In genomic region chr1:100322436-100323211, GRCh38 we compare ENCODE assay signal across 10 cellular contexts. TPM values are rescaled to one million over a fixed set of nuclear protein-coding genes. Genes with fewer than 3 reads are reported as not detected.
DNase-seq lines count a peak whose midpoint lies in the region; ATAC-seq, FAIRE-seq and TF ChIP-seq lines count a peak whose summit lies in the region.
"Had no signal": no experiment of that assay in that cellular context is flagged by ENCODE, and none has a peak within 500 bp of the region (broad histone marks: within the 10 kb centered on the region; RNA-seq: fewer than 3 reads in every experiment).

No MANE protein-coding gene starts in this region.

- no TSS peak for BruUV-seq in K562 (replicated peaks; lab: Mats Ljungman, UMichigan)

- peak overlapping the region; percentile 53 for H3K27ac Mint-ChIP-seq in osteocyte (ENCODE audit: unreplicated experiment)
- H3K27ac Mint-ChIP-seq in activated naive CD4-positive, alpha-beta T cell treated with anti-CD3 and anti-CD28 coated beads, Interleukin-2, amount 10 ng/mL, durations not matched to agents 7 days and 5 days: no peak overlapping the region

- TF ChIP-seq EP300 in K562 (IDR thresholded peaks at IDR 0.05; ENCODE audit: low read length): no peak

- H3K4me1 Mint-ChIP-seq in osteocyte (ENCODE audit: unreplicated experiment): peaks cover 9% of the 10 kb centered on the region
- H3K4me1 Mint-ChIP-seq in activated naive CD4-positive, alpha-beta T cell treated with anti-CD3 and anti-CD28 coated beads, Interleukin-2, amount 10 ng/mL, durations not matched to agents 7 days and 5 days: peaks cover 3% of the 10 kb centered on the region

- H2AFZ ChIP-seq in K562 (ENCODE audit: low read depth, low read length): peak overlapping the region; percentile 83

- intact Hi-C loops in K562 (cut with micrococcal nuclease): no loop called here

- peaks cover 10% of the 10 kb centered on the region for H3K9me3 Mint-ChIP-seq in osteocyte (ENCODE audit: unreplicated experiment)
- H3K9me3 Mint-ChIP-seq in activated naive CD4-positive, alpha-beta T cell treated with anti-CD3 and anti-CD28 coated beads, Interleukin-2, amount 10 ng/mL, durations not matched to agents 7 days and 5 days: peaks cover 14% of the 10 kb centered on the region

- no peak overlapping the region for H3K4me2 ChIP-seq in K562 (ENCODE audit: insufficient read depth, low read length)

- H3K4me1 ChIP-seq in K562 (replicated peaks in 1 of 2; ENCODE audit: control insufficient read depth in 2 of 2, insufficient read depth in 2 of 2, low read length in 2 of 2): peaks cover 10 to 27% of the 10 kb centered on the region in 2 experiments
- H3K4me1 ChIP-seq: suprapubic skin had no signal

- peak overlapping the region; percentile 29; the same call in 2 of the 3 replicates for H3K27ac ChIP-seq in K562 (ENCODE audit: extremely low read depth, low read depth, low read length)
- H3K27ac ChIP-seq: suprapubic skin had no signal

- no peak overlapping the region for H3K4me3 ChIP-seq in K562
- H3K4me3 ChIP-seq: suprapubic skin had no signal

- no peaks in the 10 kb centered on the region for H3K9me3 ChIP-seq in K562 (replicated peaks; ENCODE audit: control insufficient read depth, insufficient read depth, low read depth, low read length)
- H3K9me3 ChIP-seq: suprapubic skin had no signal

- CTCF ChIA-PET in K562 (lab: Yijun Ruan, JAX; ENCODE audit: low intra/inter-chr PET ratio): no interaction called here
- CTCF ChIA-PET in activated naive CD4-positive, alpha-beta T cell treated with anti-CD3 and anti-CD28 coated beads, Interleukin-2, amount 10 ng/mL, durations not matched to agents 7 days and 5 days (lab: Charles Lee): no interaction called here

- ATAC-seq in GM18511 (IDR thresholded peaks at IDR 0.05; ENCODE audit: unreplicated experiment) (peak; percentile 85), HG02973 (IDR thresholded peaks at IDR 0.05; ENCODE audit: unreplicated experiment) (peak; percentile 58), K562 (no peak), GM18505 (IDR thresholded peaks at IDR 0.05; ENCODE audit: unreplicated experiment) (no peak)

- no peak overlapping the region for H3K4me3 Mint-ChIP-seq in osteocyte (ENCODE audit: unreplicated experiment)
- H3K4me3 Mint-ChIP-seq in activated naive CD4-positive, alpha-beta T cell treated with anti-CD3 and anti-CD28 coated beads, Interleukin-2, amount 10 ng/mL, durations not matched to agents 7 days and 5 days: no peak overlapping the region

- no peak for FAIRE-seq in K562 (lab: Jason Lieb, UNC)

- H3K27me3 Mint-ChIP-seq in osteocyte (ENCODE audit: unreplicated experiment): peaks cover 8% of the 10 kb centered on the region
- no peaks in the 10 kb centered on the region for H3K27me3 Mint-ChIP-seq in activated naive CD4-positive, alpha-beta T cell treated with anti-CD3 and anti-CD28 coated beads, Interleukin-2, amount 10 ng/mL, durations not matched to agents 7 days and 5 days

- no peaks in the 10 kb centered on the region for H3K27me3 ChIP-seq in K562 (ENCODE audit: control insufficient read depth in 2 of 2, insufficient read depth in 2 of 2, low read length in 2 of 2)
- H3K27me3 ChIP-seq: suprapubic skin had no signal

- H3K9ac ChIP-seq in K562 (ENCODE audit: insufficient read depth in 1 of 2, low read depth in 2 of 2, low read length in 2 of 2): no peak overlapping the region

- no peak for DNase-seq in K562 (ENCODE audit: extremely low read depth in 1 of 4, low spot score in 3 of 4)
- DNase-seq in osteocyte (ENCODE audit: extremely low spot score, unreplicated experiment): no peak
- no peak for DNase-seq in putamen (ENCODE audit: low spot score)
- DNase-seq in GM13976 (ENCODE audit: low spot score): no peak
- DNase-seq in activated naive CD4-positive, alpha-beta T cell treated with anti-CD3 and anti-CD28 coated beads, Interleukin-2, amount 10 ng/mL, durations not matched to agents 7 days and 5 days: no peak
- DNase-seq: NCI-H2107 had no signal

- TF ChIP-seq RAD21 in K562 (CRISPR knock-in tag; conservative IDR thresholded peaks at IDR 0.05 in 1 of 2, IDR thresholded peaks at IDR 0.05 in 1 of 2): no peak

- H3K36me3 ChIP-seq in K562 (ENCODE audit: control insufficient read depth, insufficient read depth, low read length): no peaks in the 10 kb centered on the region
- H3K36me3 ChIP-seq: suprapubic skin had no signal

- H3K9me1 ChIP-seq in K562 (ENCODE audit: control insufficient read depth, insufficient read depth, low read length): no peaks in the 10 kb centered on the region

- TF ChIP-seq POLR2A in K562 (conservative IDR thresholded peaks at IDR 0.05) (no peak), GM18505 (IDR thresholded peaks at IDR 0.05; ENCODE audit: borderline replicate concordance, extremely low read depth, insufficient read depth, insufficient read length) (no peak)

- WGBS in K562 (ENCODE audit: insufficient coverage, low coverage, missing lambda C conversion rate): 87% methylated on average over 1 of the region's 1 CpG

- peaks cover 2% of the 10 kb centered on the region for H3K36me3 Mint-ChIP-seq in osteocyte (ENCODE audit: unreplicated experiment)
- peaks cover 4% of the 10 kb centered on the region for H3K36me3 Mint-ChIP-seq in activated naive CD4-positive, alpha-beta T cell treated with anti-CD3 and anti-CD28 coated beads, Interleukin-2, amount 10 ng/mL, durations not matched to agents 7 days and 5 days

- POLR2A ChIA-PET in K562 (lab: Yijun Ruan, JAX): interaction anchor here (1.1 to 1.6 kb wide), 2 partner anchors 21 to 25 kb away, joined by 3 read pairs; no protein-coding TSS in a partner anchor

- TF ChIP-seq CTCF in K562 (IDR thresholded peaks at IDR 0.05 in 2 of 3, conservative IDR thresholded peaks at IDR 0.05 in 1 of 3; ENCODE audit: insufficient read depth in 2 of 3, low read depth in 1 of 3, low read length in 3 of 3) (no peak), osteocyte (IDR thresholded peaks at IDR 0.05) (no peak), GM13976 (IDR thresholded peaks at IDR 0.05; ENCODE audit: borderline replicate concordance, control extremely low read depth, extremely low read depth, insufficient read depth, missing control alignments) (no peak)

- H3K79me2 ChIP-seq in K562 (ENCODE audit: control insufficient read depth, insufficient read depth, low read length): no peaks in the 10 kb centered on the region

- no peaks in the 10 kb centered on the region for H4K20me1 ChIP-seq in K562 (replicated peaks; ENCODE audit: control insufficient read depth, insufficient read depth, low read length)

- in situ Hi-C loops in K562 (cut with MboI): no loop called here
- in situ Hi-C loops in GM13976 (cut with MboI; ENCODE audit: low sequenced_read_pairs, unreplicated experiment): no loop called here

TF ChIP-seq in K562, 482 proteins besides CTCF, POLR2A, EP300 and RAD21 (continues in another document):
- TF ChIP-seq ZNF696 (CRISPR knock-in tag; conservative IDR thresholded peaks at IDR 0.05) (no peak), NFE2L1 (tag; IDR thresholded peaks at IDR 0.05; ENCODE audit: borderline replicate concordance, low read depth) (no peak), SETDB1 (IDR thresholded peaks at IDR 0.05; ENCODE audit: low read length) (no peak)

RNA-seq across cellular contexts. Expression of gene CDC14A, which starts 29.7 kb away (rescaled TPM):
- total RNA-seq in K562 (2011; cell fraction: chromatin; rRNA removed; ENCODE audit: low replicate concordance): 151 and 280 TPM in 2 replicates
- 66.0 and 81.3 TPM in 2 replicates for total RNA-seq in K562 (2011; cell fraction: nucleolus; rRNA removed)
- total RNA-seq in K562 (2011; cell fraction: nucleoplasm; rRNA removed): 113 TPM in 2 replicates
- total RNA-seq in K562 (2014; rRNA removed) (20.7 and 23.6 TPM in 2 replicates), K562 (2014; rRNA removed; fragmentation: Illumina TruSeq; extraction: Trizol) (50.9 and 56.3 TPM in 2 replicates), K562 (2015; rRNA removed; fragmentation: Illumina TruSeq; extraction: Trizol) (38.7 and 42.7 TPM in 2 replicates), K562 (2021) (28.4 and 30.9 TPM in 2 replicates), osteocyte (2.8 and 3.9 TPM in 2 replicates)
- polyA plus RNA-seq in K562 (2011; rRNA removed) (32.6 and 45.2 TPM in 2 replicates), K562 (2014; fragmentation: Illumina TruSeq; extraction: Trizol) (58.3 and 74.3 TPM in 2 replicates), K562 (2014; fragmentation: Nextera tagmentation; extraction: Ambion mirVana) (10 to 100 TPM; 17.0 to 33.4 TPM), K562 (2014; rRNA removed) (24.5 and 25.7 TPM in 2 replicates)
- polyA plus RNA-seq in K562 (2011; cell fraction: cytosol; rRNA removed): 16.2 and 20.7 TPM in 2 replicates
- polyA plus RNA-seq in K562 (2011; cell fraction: nucleus; rRNA removed): 39.5 and 41.7 TPM in 2 replicates
- polyA plus RNA-seq in K562 (2012): 15.2 and 28.1 TPM in 2 replicates
- 87.6 and 93.7 TPM in 2 replicates for polyA minus RNA-seq in K562 (2011; rRNA and poly(A)+ RNA removed)
- polyA minus RNA-seq in K562 (2011; cell fraction: cytosol; rRNA and poly(A)+ RNA removed): 21.4 and 28.6 TPM in 2 replicates
- polyA minus RNA-seq in K562 (2011; cell fraction: nucleus; rRNA and poly(A)+ RNA removed): 96.7 and 136 TPM in 2 replicates

RNA-seq across cellular contexts. Expression of gene RTCA, which starts 56.6 kb away (rescaled TPM):
- total RNA-seq in K562 (2011; cell fraction: chromatin; rRNA removed; ENCODE audit: low replicate concordance): 46.7 and 59.6 TPM in 2 replicates
- total RNA-seq in K562 (2011; cell fraction: nucleolus; rRNA removed): 40.4 and 45.0 TPM in 2 replicates
- 42.6 and 56.6 TPM in 2 replicates for total RNA-seq in K562 (2011; cell fraction: nucleoplasm; rRNA removed)
- 45.8 and 47.8 TPM in 2 replicates for total RNA-seq in K562 (2014; rRNA removed)
- total RNA-seq in K562 (2014; rRNA removed; fragmentation: Illumina TruSeq; extraction: Trizol): 40.6 and 48.1 TPM in 2 replicates
- 38.5 and 43.3 TPM in 2 replicates for total RNA-seq in K562 (2015; rRNA removed; fragmentation: Illumina TruSeq; extraction: Trizol)
- total RNA-seq in K562 (2021): 43.2 and 44.3 TPM in 2 replicates
- polyA plus RNA-seq in K562 (2011; rRNA removed): 46.6 and 57.2 TPM in 2 replicates
- polyA plus RNA-seq in K562 (2011; cell fraction: cytosol; rRNA removed): 15.5 and 28.2 TPM in 2 replicates
- 27.5 and 31.1 TPM in 2 replicates for polyA plus RNA-seq in K562 (2011; cell fraction: nucleus; rRNA removed)
- polyA plus RNA-seq in K562 (2012): 43.2 and 65.0 TPM in 2 replicates
- polyA plus RNA-seq in K562 (2014; fragmentation: Illumina TruSeq; extraction: Trizol): 33.2 and 37.5 TPM in 2 replicates
- 10 to 100 TPM; 11.6 to 13.1 TPM for polyA plus RNA-seq in K562 (2014; fragmentation: Nextera tagmentation; extraction: Ambion mirVana)
- 46.3 and 51.4 TPM in 2 replicates for polyA plus RNA-seq in K562 (2014; rRNA removed)
- polyA minus RNA-seq in K562 (2011; rRNA and poly(A)+ RNA removed): 46.3 and 59.5 TPM in 2 replicates
- polyA minus RNA-seq in K562 (2011; cell fraction: cytosol; rRNA and poly(A)+ RNA removed): 18.6 and 19.3 TPM in 2 replicates
- 37.7 and 58.6 TPM in 2 replicates for polyA minus RNA-seq in K562 (2011; cell fraction: nucleus; rRNA and poly(A)+ RNA removed)
- total RNA-seq in osteocyte: 30.0 and 30.5 TPM in 2 replicates

Comparison
In these comparisons a context has a peak if more than half of its experiments do, and no peak if none do; other contexts are left out.
1. ATAC-seq: peak in GM18511 (single experiment) and HG02973 (single experiment); none in K562 (single experiment) and GM18505 (single experiment).